Comparison of ENCODE assay signal across 8 cellular contexts in the genomic region with DNA sequence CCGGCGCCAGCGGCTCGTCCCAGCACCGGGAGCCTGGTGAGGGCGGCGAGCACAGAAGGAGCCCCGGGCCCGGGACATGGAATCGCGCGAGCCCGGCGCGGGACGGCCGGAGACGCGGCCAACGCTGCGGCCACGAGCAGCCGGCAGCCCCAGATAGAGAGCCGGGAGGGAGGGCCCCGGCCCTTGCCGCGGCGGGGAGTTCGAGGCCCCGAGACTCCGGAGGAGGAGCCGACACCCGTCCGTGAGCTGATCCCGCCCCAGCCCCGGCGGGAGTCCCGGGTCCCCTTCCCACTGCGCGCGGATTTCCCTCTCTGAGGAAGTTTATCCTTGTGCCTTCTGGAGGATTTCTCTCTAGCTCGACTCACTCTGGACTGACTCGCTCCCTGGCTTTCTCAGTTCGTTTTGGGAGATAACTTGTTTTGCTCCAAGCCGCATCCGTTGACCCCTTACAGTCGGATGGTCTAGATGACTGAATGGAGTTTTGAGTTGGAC. TPM values are rescaled to one million over a fixed set of nuclear protein-coding genes. Genes with fewer than 3 reads are reported as not detected.
DNase-seq lines count a peak whose midpoint lies in the region; ATAC-seq and TF ChIP-seq lines count a peak whose summit lies in the region.

No MANE protein-coding gene starts in this region.

- peak overlapping the region; percentile 87 to 98 (median 94) for H3K4me3 Mint-ChIP-seq in naive B cell

- peaks cover 0 to 10% (median 0%) of the 10 kb centered on the region in 7 donors for H3K9me3 Mint-ChIP-seq in naive B cell

- H3K9me3 ChIP-seq in BLaER1: no peaks in the 10 kb centered on the region; the same call in 1 of the 2 replicates
- H3K9me3 ChIP-seq in HUES48 (ENCODE audit: control insufficient read depth, insufficient read depth, low read length): no peaks in the 10 kb centered on the region

- H3K4me3 ChIP-seq in BLaER1 (peak overlapping the region; percentile 90), HUES48 (ENCODE audit: low read depth, low read length) (peak overlapping the region; percentile 87), urinary bladder (ENCODE audit: low read depth, low read length) (peak overlapping the region; percentile 82)

- peak overlapping the region; percentile 87 for H3K9ac ChIP-seq in BLaER1
- H3K9ac ChIP-seq in HUES48 (ENCODE audit: low read depth, low read length): peak overlapping the region; percentile 67

- H3K4me1 Mint-ChIP-seq in naive B cell: peaks cover 21 to 35% (median 22%) of the 10 kb centered on the region in 3 donors

- H3K27me3 Mint-ChIP-seq in naive B cell: peaks cover 27 to 59% (median 47%) of the 10 kb centered on the region in 3 donors

- H4K20me1 ChIP-seq in BLaER1: peaks cover 81% of the 10 kb centered on the region

- peak; percentile 53 for DNase-seq in activated CD4-positive, alpha-beta T cell treated with anti-CD3 and anti-CD28 coated beads for 48 hours
- DNase-seq in erythroblast (lab: John Stamatoyannopoulos, UW): peak; percentile 83 to 87
- DNase-seq in naive B cell: no peak
- no peak for DNase-seq in hippocampal formation (lab: John Stamatoyannopoulos, UW)

- no peaks in the 10 kb centered on the region for H3K36me3 Mint-ChIP-seq in naive B cell

- H3K4me2 ChIP-seq in BLaER1: peak overlapping the region; percentile 86

- H3K27me3 ChIP-seq in BLaER1 (peaks cover 53% of the 10 kb centered on the region), HUES48 (ENCODE audit: control insufficient read depth, insufficient read depth, low read length) (no peaks in the 10 kb centered on the region)

- under 1% methylated on average over 47 of the region's 47 CpGs for WGBS in urinary bladder

- peak overlapping the region; percentile 86 for H3K27ac ChIP-seq in BLaER1
- peak overlapping the region; percentile 87 for H3K27ac ChIP-seq in HUES48 (ENCODE audit: low read depth, low read length)
- peak overlapping the region; percentile 71 for H3K27ac ChIP-seq in urinary bladder (ENCODE audit: low read depth)

- peak; percentile 34 for ATAC-seq in GM19438 (IDR thresholded peaks at IDR 0.05; ENCODE audit: low read depth, unreplicated experiment)
- peak; percentile 26 to 43 for ATAC-seq in naive B cell (ENCODE audit: low read depth in 2 of 2)

- H3K27ac Mint-ChIP-seq in naive B cell: peak overlapping the region in 5 of 6 donors; percentile 4 to 76 (median 72)

- H3K4me1 ChIP-seq in BLaER1: peaks cover 34% of the 10 kb centered on the region
- peaks cover 28% of the 10 kb centered on the region for H3K4me1 ChIP-seq in HUES48 (ENCODE audit: control insufficient read depth, insufficient read depth, low read length)
- no peaks in the 10 kb centered on the region for H3K4me1 ChIP-seq in urinary bladder (ENCODE audit: insufficient read depth)

- peaks cover 15% of the 10 kb centered on the region for H3K36me3 ChIP-seq in BLaER1
- H3K36me3 ChIP-seq in HUES48 (ENCODE audit: control insufficient read depth, insufficient read depth, low read length): no peaks in the 10 kb centered on the region
- H3K36me3 ChIP-seq in urinary bladder (ENCODE audit: insufficient read depth): no peaks in the 10 kb centered on the region

- peak; percentile 37 for TF ChIP-seq POLR2A in erythroblast (IDR thresholded peaks at IDR 0.05; ENCODE audit: low read length)

RNA-seq across cellular contexts. Expression of a gene that starts 0.5 kb away (rescaled TPM):
- polyA plus RNA-seq in naive B cell (ENCODE audit: low read depth in 6 of 6) (1 to 10 TPM in 5 of 6 donors, not detected in 1; 2.3 to 4.3 (median 3.6) TPM), urinary bladder (33.7 TPM)
- 167 TPM for total RNA-seq in urinary bladder

RNA-seq across cellular contexts. Expression of a gene that starts 11.6 kb away (rescaled TPM):
- polyA plus RNA-seq in naive B cell (ENCODE audit: low read depth in 6 of 6) (not detected), urinary bladder (4.6 TPM)
- total RNA-seq in urinary bladder: 11.2 TPM

Comparison
In these comparisons a context has a peak if more than half of its experiments do, and no peak if none do; other contexts are left out.
1. DNase-seq: peak in activated CD4-positive, alpha-beta T cell treated with anti-CD3 and anti-CD28 coated beads for 48 hours (single experiment) and erythroblast (2 of 2); none in naive B cell (single experiment) and hippocampal formation (0 of 2).
2. Peak in every context shown above with its lines, with median percentiles within 50 percentile points of each other: H3K27ac ChIP-seq and H3K4me3 ChIP-seq.